1 cellular context compared by ENCODE assay signal in the genomic region with DNA sequence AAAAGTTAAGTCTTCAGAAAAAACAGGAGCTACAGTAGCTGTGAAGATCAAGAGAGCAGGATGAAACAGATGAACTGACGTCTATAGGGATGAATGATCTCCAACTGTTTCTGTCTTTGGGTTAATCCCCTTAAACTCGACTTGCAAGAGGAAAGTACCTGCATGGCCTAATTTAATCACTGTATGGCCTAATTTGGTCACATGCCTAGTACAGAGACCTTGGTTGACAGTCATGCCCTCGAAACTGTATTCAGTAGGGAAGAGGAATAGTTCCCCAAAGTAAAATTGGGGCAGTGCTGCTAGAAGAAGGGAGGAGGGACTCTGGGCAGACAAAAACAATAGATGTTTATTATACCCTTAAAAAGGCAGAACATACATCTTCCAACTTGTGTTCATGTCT.
TF ChIP-seq lines count a peak whose summit lies in the region.

No MANE protein-coding gene starts in this region.

TF ChIP-seq in HepG2, 621 proteins besides CTCF, POLR2A, EP300 and RAD21 (continued from another document):
- TF ChIP-seq, protein P1, sequence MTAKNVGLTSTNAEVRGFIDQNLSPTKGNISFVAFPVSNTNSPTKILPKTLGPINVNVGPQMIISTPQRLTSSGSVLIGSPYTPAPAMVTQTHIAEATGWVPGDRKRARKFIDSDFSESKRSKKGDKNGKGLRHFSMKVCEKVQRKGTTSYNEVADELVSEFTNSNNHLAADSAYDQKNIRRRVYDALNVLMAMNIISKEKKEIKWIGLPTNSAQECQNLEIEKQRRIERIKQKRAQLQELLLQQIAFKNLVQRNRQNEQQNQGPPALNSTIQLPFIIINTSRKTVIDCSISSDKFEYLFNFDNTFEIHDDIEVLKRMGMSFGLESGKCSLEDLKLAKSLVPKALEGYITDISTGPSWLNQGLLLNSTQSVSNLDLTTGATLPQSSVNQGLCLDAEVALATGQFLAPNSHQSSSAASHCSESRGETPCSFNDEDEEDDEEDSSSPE (CRISPR knock-in tag; IDR thresholded peaks at IDR 0.05), result no peak
- TF ChIP-seq, protein P2, sequence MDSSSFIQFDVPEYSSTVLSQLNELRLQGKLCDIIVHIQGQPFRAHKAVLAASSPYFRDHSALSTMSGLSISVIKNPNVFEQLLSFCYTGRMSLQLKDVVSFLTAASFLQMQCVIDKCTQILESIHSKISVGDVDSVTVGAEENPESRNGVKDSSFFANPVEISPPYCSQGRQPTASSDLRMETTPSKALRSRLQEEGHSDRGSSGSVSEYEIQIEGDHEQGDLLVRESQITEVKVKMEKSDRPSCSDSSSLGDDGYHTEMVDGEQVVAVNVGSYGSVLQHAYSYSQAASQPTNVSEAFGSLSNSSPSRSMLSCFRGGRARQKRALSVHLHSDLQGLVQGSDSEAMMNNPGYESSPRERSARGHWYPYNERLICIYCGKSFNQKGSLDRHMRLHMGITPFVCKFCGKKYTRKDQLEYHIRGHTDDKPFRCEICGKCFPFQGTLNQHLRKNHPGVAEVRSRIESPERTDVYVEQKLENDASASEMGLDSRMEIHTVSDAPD (CRISPR knock-in tag; IDR thresholded peaks at IDR 0.05), result no peak
- TF ChIP-seq, protein P3, sequence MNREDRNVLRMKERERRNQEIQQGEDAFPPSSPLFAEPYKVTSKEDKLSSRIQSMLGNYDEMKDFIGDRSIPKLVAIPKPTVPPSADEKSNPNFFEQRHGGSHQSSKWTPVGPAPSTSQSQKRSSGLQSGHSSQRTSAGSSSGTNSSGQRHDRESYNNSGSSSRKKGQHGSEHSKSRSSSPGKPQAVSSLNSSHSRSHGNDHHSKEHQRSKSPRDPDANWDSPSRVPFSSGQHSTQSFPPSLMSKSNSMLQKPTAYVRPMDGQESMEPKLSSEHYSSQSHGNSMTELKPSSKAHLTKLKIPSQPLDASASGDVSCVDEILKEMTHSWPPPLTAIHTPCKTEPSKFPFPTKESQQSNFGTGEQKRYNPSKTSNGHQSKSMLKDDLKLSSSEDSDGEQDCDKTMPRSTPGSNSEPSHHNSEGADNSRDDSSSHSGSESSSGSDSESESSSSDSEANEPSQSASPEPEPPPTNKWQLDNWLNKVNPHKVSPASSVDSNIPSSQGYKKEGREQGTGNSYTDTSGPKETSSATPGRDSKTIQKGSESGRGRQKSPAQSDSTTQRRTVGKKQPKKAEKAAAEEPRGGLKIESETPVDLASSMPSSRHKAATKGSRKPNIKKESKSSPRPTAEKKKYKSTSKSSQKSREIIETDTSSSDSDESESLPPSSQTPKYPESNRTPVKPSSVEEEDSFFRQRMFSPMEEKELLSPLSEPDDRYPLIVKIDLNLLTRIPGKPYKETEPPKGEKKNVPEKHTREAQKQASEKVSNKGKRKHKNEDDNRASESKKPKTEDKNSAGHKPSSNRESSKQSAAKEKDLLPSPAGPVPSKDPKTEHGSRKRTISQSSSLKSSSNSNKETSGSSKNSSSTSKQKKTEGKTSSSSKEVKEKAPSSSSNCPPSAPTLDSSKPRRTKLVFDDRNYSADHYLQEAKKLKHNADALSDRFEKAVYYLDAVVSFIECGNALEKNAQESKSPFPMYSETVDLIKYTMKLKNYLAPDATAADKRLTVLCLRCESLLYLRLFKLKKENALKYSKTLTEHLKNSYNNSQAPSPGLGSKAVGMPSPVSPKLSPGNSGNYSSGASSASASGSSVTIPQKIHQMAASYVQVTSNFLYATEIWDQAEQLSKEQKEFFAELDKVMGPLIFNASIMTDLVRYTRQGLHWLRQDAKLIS (CRISPR knock-in tag; IDR thresholded peaks at IDR 0.05), result no peak
- TF ChIP-seq ARNT2 (CRISPR knock-in tag; IDR thresholded peaks at IDR 0.05; ENCODE audit: low read depth), result no peak
- no peak for TF ChIP-seq NKX3-1 (CRISPR knock-in tag; IDR thresholded peaks at IDR 0.05)
- TF ChIP-seq, protein P4, sequence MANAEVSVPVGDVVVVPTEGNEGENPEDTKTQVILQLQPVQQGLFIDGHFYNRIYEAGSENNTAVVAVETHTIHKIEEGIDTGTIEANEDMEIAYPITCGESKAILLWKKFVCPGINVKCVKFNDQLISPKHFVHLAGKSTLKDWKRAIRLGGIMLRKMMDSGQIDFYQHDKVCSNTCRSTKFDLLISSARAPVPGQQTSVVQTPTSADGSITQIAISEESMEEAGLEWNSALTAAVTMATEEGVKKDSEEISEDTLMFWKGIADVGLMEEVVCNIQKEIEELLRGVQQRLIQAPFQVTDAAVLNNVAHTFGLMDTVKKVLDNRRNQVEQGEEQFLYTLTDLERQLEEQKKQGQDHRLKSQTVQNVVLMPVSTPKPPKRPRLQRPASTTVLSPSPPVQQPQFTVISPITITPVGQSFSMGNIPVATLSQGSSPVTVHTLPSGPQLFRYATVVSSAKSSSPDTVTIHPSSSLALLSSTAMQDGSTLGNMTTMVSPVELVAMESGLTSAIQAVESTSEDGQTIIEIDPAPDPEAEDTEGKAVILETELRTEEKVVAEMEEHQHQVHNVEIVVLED (CRISPR knock-in tag; IDR thresholded peaks at IDR 0.05; ENCODE audit: borderline replicate concordance), result no peak
- TF ChIP-seq ZFP36L2 (CRISPR knock-in tag; IDR thresholded peaks at IDR 0.05), result no peak
- TF ChIP-seq JDP2 (CRISPR knock-in tag; IDR thresholded peaks at IDR 0.05; ENCODE audit: borderline replicate concordance), result no peak
- no peak for TF ChIP-seq NAIF1 (CRISPR knock-in tag; IDR thresholded peaks at IDR 0.05; ENCODE audit: borderline replicate concordance)
- TF ChIP-seq ZMYM3 (CRISPR knock-in tag; IDR thresholded peaks at IDR 0.05), result no peak
- TF ChIP-seq SSRP1 (CRISPR knock-in tag; IDR thresholded peaks at IDR 0.05), result no peak
- TF ChIP-seq NFKB2 (CRISPR knock-in tag; IDR thresholded peaks at IDR 0.05; ENCODE audit: borderline replicate concordance), result no peak
TF ChIP-seq in HepG2: peak in this region for 0.
